In the genomic region with DNA sequence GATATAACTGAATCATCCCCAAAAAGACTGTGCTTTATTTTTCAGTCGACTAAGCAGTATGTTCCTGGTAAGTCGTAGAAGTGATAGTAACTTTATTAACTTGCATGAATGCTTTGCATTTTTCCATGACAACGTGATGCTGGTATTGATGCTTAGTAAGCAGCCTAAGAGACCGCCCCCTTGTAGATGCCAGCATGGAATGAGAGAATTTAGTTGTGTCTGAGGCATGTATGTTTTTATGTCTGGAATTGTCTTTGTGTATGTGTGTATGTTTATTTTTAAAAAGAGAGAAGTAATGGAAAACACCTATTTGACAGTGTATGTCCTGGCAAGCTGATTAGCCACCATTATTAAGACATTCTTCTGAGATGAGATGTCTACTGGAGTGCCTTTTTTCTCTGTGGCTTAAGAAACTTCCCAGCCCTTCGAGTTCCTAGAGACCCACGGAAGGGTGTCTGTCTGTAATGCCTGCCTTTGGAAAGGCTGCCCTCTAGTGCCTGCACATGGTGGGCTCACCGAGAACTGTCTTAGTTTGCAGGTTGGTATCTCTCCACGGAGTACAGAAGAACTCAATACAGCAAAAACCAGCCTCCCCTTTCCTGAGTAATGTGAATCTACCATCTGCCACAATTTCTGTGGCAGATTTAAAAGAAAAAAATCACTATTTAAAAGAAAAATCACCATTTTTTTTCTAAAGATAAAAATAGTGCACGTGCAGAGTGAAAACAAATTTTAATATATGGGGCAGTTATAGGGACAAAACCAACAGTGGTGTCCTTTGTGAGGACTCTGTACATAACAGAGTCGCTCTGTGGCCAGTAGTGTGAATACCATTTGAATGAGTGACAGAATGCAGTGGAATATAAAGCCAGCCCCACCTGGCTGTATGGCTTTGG, we compare ENCODE assay signal across 8 cellular contexts.
DNase-seq lines count a peak whose midpoint lies in the region; ATAC-seq lines count a peak whose summit lies in the region.

No MANE protein-coding gene starts in this region.

- peaks cover 5% of the 10 kb centered on the region for H3K4me1 Mint-ChIP-seq in memory B cell

- H3K27ac Mint-ChIP-seq in memory B cell, result no peak overlapping the region

- peak; percentile 61 for DNase-seq in CMK (ENCODE audit: low read depth)
- peak; percentile 52 for DNase-seq in NCI-H526 treated with DMSO at 0.1 percent for 48 hours (lab: John Stamatoyannopoulos, UW)
- peak; percentile 9 to 48 for DNase-seq in activated CD4-positive, alpha-beta T cell treated with anti-CD3 and anti-CD28 coated beads, Interleukin-2, amount 50 U/mL, for 24 hours (ENCODE audit: low read depth in 1 of 2, low spot score in 1 of 2)
- DNase-seq in ecto neural progenitor cell (ENCODE audit: low spot score), result peak; percentile 78
- peak; percentile 14 to 32 for DNase-seq in memory B cell (ENCODE audit: low spot score in 2 of 2)
- DNase-seq in stimulated activated CD8-positive, alpha-beta memory T cell treated with anti-CD3 and anti-CD28 coated beads, Interleukin-15, amount 100 ng/mL, for 48 hours (ENCODE audit: low read depth in 2 of 2), result peak; percentile 25 to 27

- peaks cover 3% of the 10 kb centered on the region for H3K27me3 Mint-ChIP-seq in memory B cell

- no peaks in the 10 kb centered on the region for H3K36me3 Mint-ChIP-seq in memory B cell

- H3K9me3 Mint-ChIP-seq in memory B cell, result no peaks in the 10 kb centered on the region

- ATAC-seq in GM19397 (IDR thresholded peaks at IDR 0.05; ENCODE audit: unreplicated experiment), result peak; percentile 93
- ATAC-seq in HG03520 (IDR thresholded peaks at IDR 0.05; ENCODE audit: unreplicated experiment), result peak; percentile 94
- ATAC-seq in memory B cell (ENCODE audit: low read depth), result peak; percentile 90

- no peak overlapping the region for H3K4me3 Mint-ChIP-seq in memory B cell

Comparison
In these comparisons a context has a peak if more than half of its experiments do, and no peak if none do; other contexts are left out.
1. Peak in every context shown above with its lines: DNase-seq and ATAC-seq.
2. DNase-seq: peak in every context shown above with its lines; median percentile 78 in ecto neural progenitor cell; 61 in CMK; 52 in NCI-H526 treated with DMSO at 0.1 percent for 48 hours; 28 in activated CD4-positive, alpha-beta T cell treated with anti-CD3 and anti-CD28 coated beads, Interleukin-2, amount 50 U/mL, for 24 hours; 26 in stimulated activated CD8-positive, alpha-beta memory T cell treated with anti-CD3 and anti-CD28 coated beads, Interleukin-15, amount 100 ng/mL, for 48 hours; 23 in memory B cell.